ENCODE assay signal across 8 cellular contexts in genomic region chr4:148445903-148446261, GRCh38. TPM values are rescaled to one million over a fixed set of nuclear protein-coding genes. Genes with fewer than 3 reads are reported as not detected.
DNase-seq lines count a peak whose midpoint lies in the region; ATAC-seq and TF ChIP-seq lines count a peak whose summit lies in the region.

No MANE protein-coding gene starts in this region.

- H3K4me1 ChIP-seq in mucosa of rectum (ENCODE audit: control insufficient read depth in 2 of 2, insufficient read depth in 2 of 2, low read length in 2 of 2) (peaks cover 4 to 8% of the 10 kb centered on the region in 2 donors), aorta (ENCODE audit: control insufficient read depth in 1 of 2, insufficient read depth in 2 of 2, low read length in 2 of 2) (no peaks in the 10 kb centered on the region)

- TF ChIP-seq CTCF in cardiac fibroblast (IDR thresholded peaks at IDR 0.05; ENCODE audit: low read depth, low read length): no peak

- H3K4me1 Mint-ChIP-seq in stimulated activated naive CD8-positive, alpha-beta T cell treated with anti-CD3 and anti-CD28 coated beads, Interleukin-15, Interleukin-2, amounts not matched to agents 100 ng/mL and 50 ng/mL, for 24 hours (ENCODE audit: low read depth): peaks cover 35% of the 10 kb centered on the region

- H3K27ac ChIP-seq in mucosa of rectum (ENCODE audit: low read depth in 2 of 2, low read length in 2 of 2): peak overlapping the region; percentile 94 to 95
- no peak overlapping the region for H3K27ac ChIP-seq in aorta (ENCODE audit: low read depth in 1 of 2, low read length in 2 of 2)

- no peak for ATAC-seq in stimulated activated naive CD8-positive, alpha-beta T cell treated with anti-CD3 and anti-CD28 coated beads, Interleukin-15, Interleukin-2, amounts not matched to agents 100 U/mL and 50 U/mL, for 24 hours
- ATAC-seq in aorta (ENCODE audit: low FRiP score): no peak
- ATAC-seq in GM21381 (IDR thresholded peaks at IDR 0.05; ENCODE audit: unreplicated experiment): no peak
- no peak for ATAC-seq in GM21526 (IDR thresholded peaks at IDR 0.05; ENCODE audit: low FRiP score, unreplicated experiment)

- H3K4me3 ChIP-seq in cardiac fibroblast (replicated peaks in 1 of 2; ENCODE audit: low read depth in 2 of 2, low read length in 2 of 2) (peak overlapping the region; percentile 45 to 83), mucosa of rectum (ENCODE audit: low read length in 2 of 2) (peak overlapping the region; percentile 82 to 97), aorta (ENCODE audit: low read length in 2 of 2) (peak overlapping the region; percentile 50 to 71)

- no peaks in the 10 kb centered on the region for H3K27me3 ChIP-seq in mucosa of rectum (ENCODE audit: control insufficient read depth in 2 of 2, insufficient read depth in 2 of 2, low read length in 2 of 2)
- no peaks in the 10 kb centered on the region for H3K27me3 ChIP-seq in aorta (ENCODE audit: control insufficient read depth in 1 of 2, insufficient read depth in 2 of 2, low read length in 1 of 2)

- H3K9me3 ChIP-seq in mucosa of rectum (ENCODE audit: control insufficient read depth in 2 of 2, low read length in 2 of 2) (no peaks in the 10 kb centered on the region), aorta (ENCODE audit: control insufficient read depth, low read length) (no peaks in the 10 kb centered on the region)

- DNase-seq in stimulated activated naive CD8-positive, alpha-beta T cell treated with anti-CD3 and anti-CD28 coated beads, Interleukin-15, Interleukin-2, amounts not matched to agents 100 U/mL and 50 U/mL, for 24 hours: no peak
- DNase-seq in cardiac fibroblast (ENCODE audit: low read depth in 2 of 2) (no peak), aorta (no peak), GM19238 (ENCODE audit: insufficient read length, low spot score) (no peak)

- peak overlapping the region; percentile 82 for H3K27ac Mint-ChIP-seq in stimulated activated naive CD8-positive, alpha-beta T cell treated with anti-CD3 and anti-CD28 coated beads, Interleukin-15, Interleukin-2, amounts not matched to agents 100 ng/mL and 50 ng/mL, for 24 hours

- H3K4me3 Mint-ChIP-seq in stimulated activated naive CD8-positive, alpha-beta T cell treated with anti-CD3 and anti-CD28 coated beads, Interleukin-15, Interleukin-2, amounts not matched to agents 100 ng/mL and 50 ng/mL, for 24 hours: peak overlapping the region; percentile 85

- H3K36me3 Mint-ChIP-seq in stimulated activated naive CD8-positive, alpha-beta T cell treated with anti-CD3 and anti-CD28 coated beads, Interleukin-15, Interleukin-2, amounts not matched to agents 100 ng/mL and 50 ng/mL, for 24 hours (ENCODE audit: low read depth): no peaks in the 10 kb centered on the region

- H3K27me3 Mint-ChIP-seq in stimulated activated naive CD8-positive, alpha-beta T cell treated with anti-CD3 and anti-CD28 coated beads, Interleukin-15, Interleukin-2, amounts not matched to agents 100 ng/mL and 50 ng/mL, for 24 hours: peaks cover 9% of the 10 kb centered on the region

- 2% methylated on average over 7 of the region's 7 CpGs for WGBS in aorta, 2 donors

- no peaks in the 10 kb centered on the region for H3K9me3 Mint-ChIP-seq in stimulated activated naive CD8-positive, alpha-beta T cell treated with anti-CD3 and anti-CD28 coated beads, Interleukin-15, Interleukin-2, amounts not matched to agents 100 ng/mL and 50 ng/mL, for 24 hours

- peak overlapping the region; percentile 80 to 95 for H3K9ac ChIP-seq in mucosa of rectum (ENCODE audit: low read depth in 1 of 2, low read length in 2 of 2)

- intact Hi-C loops in aorta (cut with DNase I): no loop called here

- no peaks in the 10 kb centered on the region for H3K36me3 ChIP-seq in mucosa of rectum (ENCODE audit: control insufficient read depth in 2 of 2, insufficient read depth in 2 of 2, low read length in 2 of 2)
- no peaks in the 10 kb centered on the region for H3K36me3 ChIP-seq in aorta (ENCODE audit: control insufficient read depth in 1 of 2, insufficient read depth in 2 of 2, low read length in 1 of 2)

RNA-seq across cellular contexts. Expression of gene NR3C2, which starts 3.7 kb away (rescaled TPM):
- 10 to 100 TPM in 1 of 2 donors, 1 to 10 TPM in 1; 9.9 to 22.9 TPM for total RNA-seq in aorta
- polyA plus RNA-seq in aorta: 1 to 10 TPM; 3.4 to 3.9 TPM

Comparison
In these comparisons a context has a peak if more than half of its experiments do, and no peak if none do; other contexts are left out.
1. H3K27ac ChIP-seq: peak in mucosa of rectum (2 of 2); none in aorta (0 of 2).
2. Peak in every context shown above with its lines, with median percentiles within 50 percentile points of each other: H3K4me3 ChIP-seq.